In the genomic region with DNA sequence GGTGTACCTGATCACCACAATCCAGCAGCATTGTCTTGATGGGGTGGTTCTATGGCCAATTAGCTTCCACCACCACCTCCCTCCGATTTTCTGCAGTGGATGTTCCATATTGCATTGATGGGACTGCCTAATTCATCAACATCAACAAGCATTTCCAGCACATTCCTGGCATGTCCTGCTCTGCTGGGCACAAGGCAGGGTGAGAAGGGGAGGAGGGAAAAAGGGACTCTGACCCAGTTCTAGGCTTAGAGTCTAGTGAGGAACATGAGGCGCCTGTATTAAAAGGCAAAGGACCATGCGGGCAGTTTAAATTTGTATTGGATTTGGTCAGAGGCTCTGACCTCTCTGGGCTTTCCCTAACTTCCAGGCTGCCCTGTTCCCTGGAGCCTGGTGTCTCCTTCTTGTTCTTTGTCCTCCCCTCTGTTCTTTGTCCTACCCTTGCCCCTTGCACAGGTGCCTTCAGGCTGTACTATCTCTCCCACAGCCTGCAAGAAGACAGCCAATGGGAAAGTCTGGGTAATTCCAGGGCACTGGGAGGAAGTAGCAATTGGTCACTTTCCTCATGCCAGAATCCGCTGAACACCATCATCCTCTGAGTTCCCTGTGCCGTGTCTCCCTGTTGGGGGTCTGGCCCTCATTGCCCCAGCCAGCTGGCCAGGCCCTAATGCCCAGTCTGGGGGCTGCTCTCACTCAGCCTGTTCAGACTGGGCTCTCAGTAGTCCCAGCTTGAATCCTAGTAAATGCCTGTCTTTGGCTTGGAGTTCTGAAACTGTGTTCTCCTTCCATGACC, we compare ENCODE assay signal across 22 cellular contexts. TPM values are rescaled to one million over a fixed set of nuclear protein-coding genes. Genes with fewer than 3 reads are reported as not detected.
"Had no signal": no experiment of that assay in that cellular context is flagged by ENCODE, and none has a peak within 500 bp of the region (broad histone marks: within the 10 kb centered on the region; RNA-seq: fewer than 3 reads in every experiment).

No MANE protein-coding gene starts in this region.

- H3K4me1 ChIP-seq: lower lobe of right lung, psoas muscle, uterus had no signal

- DNase-seq: activated CD4-positive, alpha-beta memory T cell treated with anti-CD3 and anti-CD28 coated beads, Interleukin-2, amount 10 ng/mL, durations not matched to agents 7 days and 5 days; activated CD4-positive, alpha-beta T cell treated with anti-CD3 and anti-CD28 coated beads, Interleukin-2, amount 10 ng/mL, durations not matched to agents 24 days and 14 days; activated CD8-positive, alpha-beta memory T cell treated with anti-CD3 and anti-CD28 coated beads, Interleukin-2, amount 10 ng/mL, durations not matched to agents 7 days and 5 days; activated effector memory CD4-positive, alpha-beta T cell treated with anti-CD3 and anti-CD28 coated beads, Interleukin-2, amount 50 U/mL, for 16 hours; activated naive CD4-positive, alpha-beta T cell treated with anti-CD3 and anti-CD28 coated beads, Interleukin-2, amount 10 ng/mL, durations not matched to agents 7 days and 5 days; activated T-cell treated with anti-CD3 and anti-CD28 coated beads for 4 hours; effector CD4-positive, alpha-beta T cell; erythroblast; foreskin fibroblast; heart right ventricle; left colon; lower lobe of right lung; naive B cell; ovary; stimulated activated CD4-positive, alpha-beta T cell treated with anti-CD3 and anti-CD28 coated beads, Interleukin-12 subunit alpha, Interleukin-12 subunit beta, amount 100 ng/mL, for 4 hours; stimulated activated CD4-positive, alpha-beta T cell treated with anti-CD3 and anti-CD28 coated beads, Interleukin-4, amount 100 ng/mL, for 4 hours; T-helper 17 cell; uterus had no signal

- H3K27ac Mint-ChIP-seq: activated CD4-positive, alpha-beta memory T cell treated with anti-CD3 and anti-CD28 coated beads, Interleukin-2, amount 10 ng/mL, durations not matched to agents 7 days and 5 days; activated CD4-positive, alpha-beta T cell treated with anti-CD3 and anti-CD28 coated beads, Interleukin-2, amount 10 ng/mL, durations not matched to agents 24 days and 14 days; activated CD8-positive, alpha-beta memory T cell treated with anti-CD3 and anti-CD28 coated beads, Interleukin-2, amount 10 ng/mL, durations not matched to agents 7 days and 5 days; activated naive CD4-positive, alpha-beta T cell treated with anti-CD3 and anti-CD28 coated beads, Interleukin-2, amount 10 ng/mL, durations not matched to agents 7 days and 5 days; dendritic cell treated with granulocyte-macrophage colony-stimulating factor and Interleukin-4, amounts not matched to agents 40 ng/mL and 50 ng/mL, for 4 days; naive B cell; stimulated activated naive CD8-positive, alpha-beta T cell treated with anti-CD3 and anti-CD28 coated beads, Interleukin-15, Interleukin-2, amounts not matched to agents 100 ng/mL and 50 ng/mL, for 24 hours; T-helper 17 cell had no signal

- H3K9me3 ChIP-seq: heart right ventricle, lower lobe of right lung, ovary, psoas muscle, tibial nerve, uterus had no signal

- H3K4me3 ChIP-seq: heart right ventricle, lower lobe of right lung, ovary, psoas muscle, tibial nerve, uterus had no signal

- H3K9me3 Mint-ChIP-seq: activated CD4-positive, alpha-beta memory T cell treated with anti-CD3 and anti-CD28 coated beads, Interleukin-2, amount 10 ng/mL, durations not matched to agents 7 days and 5 days; activated CD4-positive, alpha-beta T cell treated with anti-CD3 and anti-CD28 coated beads, Interleukin-2, amount 10 ng/mL, durations not matched to agents 24 days and 14 days; activated naive CD4-positive, alpha-beta T cell treated with anti-CD3 and anti-CD28 coated beads, Interleukin-2, amount 10 ng/mL, durations not matched to agents 7 days and 5 days; dendritic cell treated with granulocyte-macrophage colony-stimulating factor and Interleukin-4, amounts not matched to agents 40 ng/mL and 50 ng/mL, for 4 days; stimulated activated naive CD8-positive, alpha-beta T cell treated with anti-CD3 and anti-CD28 coated beads, Interleukin-15, Interleukin-2, amounts not matched to agents 100 ng/mL and 50 ng/mL, for 24 hours had no signal

- H3K27me3 ChIP-seq: heart right ventricle, ovary, tibial nerve, uterus had no signal

- H3K27ac ChIP-seq: lower lobe of right lung, ovary, psoas muscle, tibial nerve, uterus had no signal

- H3K4me3 Mint-ChIP-seq: activated CD4-positive, alpha-beta memory T cell treated with anti-CD3 and anti-CD28 coated beads, Interleukin-2, amount 10 ng/mL, durations not matched to agents 7 days and 5 days; activated CD4-positive, alpha-beta T cell treated with anti-CD3 and anti-CD28 coated beads, Interleukin-2, amount 10 ng/mL, durations not matched to agents 24 days and 14 days; activated CD8-positive, alpha-beta memory T cell treated with anti-CD3 and anti-CD28 coated beads, Interleukin-2, amount 10 ng/mL, durations not matched to agents 7 days and 5 days; activated naive CD4-positive, alpha-beta T cell treated with anti-CD3 and anti-CD28 coated beads, Interleukin-2, amount 10 ng/mL, durations not matched to agents 7 days and 5 days; dendritic cell treated with granulocyte-macrophage colony-stimulating factor and Interleukin-4, amounts not matched to agents 40 ng/mL and 50 ng/mL, for 4 days; naive B cell; stimulated activated naive CD8-positive, alpha-beta T cell treated with anti-CD3 and anti-CD28 coated beads, Interleukin-15, Interleukin-2, amounts not matched to agents 100 ng/mL and 50 ng/mL, for 24 hours; T-helper 17 cell had no signal

- H3K4me1 Mint-ChIP-seq: activated CD4-positive, alpha-beta memory T cell treated with anti-CD3 and anti-CD28 coated beads, Interleukin-2, amount 10 ng/mL, durations not matched to agents 7 days and 5 days; activated CD4-positive, alpha-beta T cell treated with anti-CD3 and anti-CD28 coated beads, Interleukin-2, amount 10 ng/mL, durations not matched to agents 24 days and 14 days; activated CD8-positive, alpha-beta memory T cell treated with anti-CD3 and anti-CD28 coated beads, Interleukin-2, amount 10 ng/mL, durations not matched to agents 7 days and 5 days; activated naive CD4-positive, alpha-beta T cell treated with anti-CD3 and anti-CD28 coated beads, Interleukin-2, amount 10 ng/mL, durations not matched to agents 7 days and 5 days; naive B cell; T-helper 17 cell had no signal

- H3K36me3 Mint-ChIP-seq: activated CD8-positive, alpha-beta memory T cell treated with anti-CD3 and anti-CD28 coated beads, Interleukin-2, amount 10 ng/mL, durations not matched to agents 7 days and 5 days; activated naive CD4-positive, alpha-beta T cell treated with anti-CD3 and anti-CD28 coated beads, Interleukin-2, amount 10 ng/mL, durations not matched to agents 7 days and 5 days; naive B cell had no signal

- H3K36me3 ChIP-seq: heart right ventricle, lower lobe of right lung, ovary, uterus had no signal

RNA-seq across cellular contexts. Expression of a gene that starts 43.3 kb away (rescaled TPM):
- total RNA-seq: activated CD4-positive, alpha-beta memory T cell treated with anti-CD3 and anti-CD28 coated beads, Interleukin-2, amount 10 ng/mL, durations not matched to agents 7 days and 5 days; activated CD4-positive, alpha-beta T cell treated with anti-CD3 and anti-CD28 coated beads, Interleukin-2, amount 10 ng/mL, durations not matched to agents 24 days and 14 days; activated CD8-positive, alpha-beta memory T cell treated with anti-CD3 and anti-CD28 coated beads, Interleukin-2, amount 10 ng/mL, durations not matched to agents 7 days and 5 days; T-helper 17 cell had no signal
